21 cellular contexts compared by ENCODE assay signal in the genomic region with DNA sequence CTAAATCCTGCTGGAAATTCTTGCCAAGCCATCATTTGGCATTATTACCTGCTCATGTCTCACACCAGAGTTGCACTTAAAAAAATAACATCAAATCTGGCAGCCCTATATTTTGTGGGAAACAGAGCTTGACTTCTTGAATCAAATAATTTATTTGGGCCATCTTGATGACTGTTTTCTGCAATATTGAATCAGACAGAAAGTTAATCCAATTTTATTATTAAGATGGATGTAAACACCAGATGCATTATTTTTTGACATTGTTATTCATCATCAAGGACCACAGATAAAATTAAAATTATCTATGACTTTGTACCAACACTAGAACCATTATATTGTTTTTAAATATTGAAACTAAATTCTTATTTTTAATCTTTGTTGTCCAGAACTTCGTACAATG.
DNase-seq lines count a peak whose midpoint lies in the region; ATAC-seq, FAIRE-seq and TF ChIP-seq lines count a peak whose summit lies in the region.
"Had no signal": no experiment of that assay in that cellular context is flagged by ENCODE, and none has a peak within 500 bp of the region (broad histone marks: within the 10 kb centered on the region; RNA-seq: fewer than 3 reads in every experiment).

No MANE protein-coding gene starts in this region.

- H3K9me3 ChIP-seq in upper lobe of right lung, result no peaks in the 10 kb centered on the region
- H3K9me3 ChIP-seq: Caco-2 had no signal

- H3K9me3 Mint-ChIP-seq in effector memory CD8-positive, alpha-beta T cell, result peaks cover 4 to 16% of the 10 kb centered on the region in 2 donors
- H3K9me3 Mint-ChIP-seq: CD4-positive, alpha-beta T cell; CD8-positive, alpha-beta T cell had no signal

- ATAC-seq in SK-N-SH treated with all-trans-retinoic acid at 6 μM for 48 hours (no peak), upper lobe of right lung (no peak)
- no peak for ATAC-seq in effector memory CD8-positive, alpha-beta T cell (replicated peaks)
- ATAC-seq: CD8-positive, alpha-beta T cell; GM12878 had no signal

- H3K27me3 Mint-ChIP-seq in effector memory CD8-positive, alpha-beta T cell, result peaks cover 0 to 5% of the 10 kb centered on the region in 2 donors
- H3K27me3 Mint-ChIP-seq: CD4-positive, alpha-beta T cell had no signal

- in situ Hi-C loops in G401 (cut with HindIII; ENCODE audit: low sequenced_read_pairs), result no loop called here

- no peaks in the 10 kb centered on the region for H3K36me3 Mint-ChIP-seq in effector memory CD8-positive, alpha-beta T cell (ENCODE audit: insufficient read depth)
- H3K36me3 Mint-ChIP-seq: CD8-positive, alpha-beta T cell had no signal

- no peak overlapping the region for H3K4me3 ChIP-seq in upper lobe of right lung
- H3K4me3 ChIP-seq: BLaER1 treated with 17β-estradiol and CSF1 and Interleukin-3, amounts not matched to agents 10 nM and 100 nM; GM12878 had no signal

- FAIRE-seq in urothelium cell line (lab: Jason Lieb, UNC), result no peak
- FAIRE-seq: A204.1, D721Med, GM12878, GM12892, GM18507 had no signal

- no peaks in the 10 kb centered on the region for H3K36me3 ChIP-seq in upper lobe of right lung

- no peaks in the 10 kb centered on the region for H3K4me1 ChIP-seq in upper lobe of right lung
- H3K4me1 ChIP-seq: Caco-2 had no signal

- intact Hi-C loops in upper lobe of right lung (cut with DNase I), result no loop called here

- H3K4me1 Mint-ChIP-seq in effector memory CD8-positive, alpha-beta T cell (ENCODE audit: low read depth in 2 of 2), result no peaks in the 10 kb centered on the region

- no peak for TF ChIP-seq CTCF in upper lobe of right lung (IDR thresholded peaks at IDR 0.05)

- DNase-seq in G401 (ENCODE audit: low spot score), result peak; percentile 56
- DNase-seq in urothelium cell line (ENCODE audit: low spot score), result no peak
- no peak for DNase-seq in effector memory CD8-positive, alpha-beta T cell
- DNase-seq in upper lobe of right lung, result no peak
- DNase-seq: 8988T; ACHN; BE2C; Caco-2; Calu3; CD4-positive, alpha-beta T cell; CD8-positive, alpha-beta T cell; DMS79 treated with DMSO at 0.1 percent for 48 hours; GDM1 had no signal

- no peak overlapping the region for H3K27ac ChIP-seq in upper lobe of right lung
- H3K27ac ChIP-seq: BLaER1 treated with 17β-estradiol and CSF1 and Interleukin-3, amounts not matched to agents 10 nM and 100 nM; C4-2B had no signal

- H3K27ac Mint-ChIP-seq in effector memory CD8-positive, alpha-beta T cell, result no peak overlapping the region
- H3K27ac Mint-ChIP-seq: CD4-positive, alpha-beta T cell; CD8-positive, alpha-beta T cell had no signal

- no peaks in the 10 kb centered on the region for H3K27me3 ChIP-seq in upper lobe of right lung
- H3K27me3 ChIP-seq: BE2C; BLaER1 treated with 17β-estradiol and CSF1 and Interleukin-3, amounts not matched to agents 10 nM and 100 nM had no signal

- H3K4me3 Mint-ChIP-seq in effector memory CD8-positive, alpha-beta T cell, result no peak overlapping the region
- H3K4me3 Mint-ChIP-seq: CD4-positive, alpha-beta T cell; CD8-positive, alpha-beta T cell had no signal

TF ChIP-seq in SK-N-SH treated with all-trans-retinoic acid at 6 μM for 48 hours, 23 proteins besides CTCF, POLR2A, EP300 and RAD21:
- TF ChIP-seq, protein P1, sequence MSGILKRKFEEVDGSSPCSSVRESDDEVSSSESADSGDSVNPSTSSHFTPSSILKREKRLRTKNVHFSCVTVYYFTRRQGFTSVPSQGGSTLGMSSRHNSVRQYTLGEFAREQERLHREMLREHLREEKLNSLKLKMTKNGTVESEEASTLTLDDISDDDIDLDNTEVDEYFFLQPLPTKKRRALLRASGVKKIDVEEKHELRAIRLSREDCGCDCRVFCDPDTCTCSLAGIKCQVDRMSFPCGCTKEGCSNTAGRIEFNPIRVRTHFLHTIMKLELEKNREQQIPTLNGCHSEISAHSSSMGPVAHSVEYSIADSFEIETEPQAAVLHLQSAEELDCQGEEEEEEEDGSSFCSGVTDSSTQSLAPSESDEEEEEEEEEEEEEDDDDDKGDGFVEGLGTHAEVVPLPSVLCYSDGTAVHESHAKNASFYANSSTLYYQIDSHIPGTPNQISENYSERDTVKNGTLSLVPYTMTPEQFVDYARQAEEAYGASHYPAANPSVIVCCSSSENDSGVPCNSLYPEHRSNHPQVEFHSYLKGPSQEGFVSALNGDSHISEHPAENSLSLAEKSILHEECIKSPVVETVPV (CRISPR knock-in tag; IDR thresholded peaks at IDR 0.05), result no peak
- TF ChIP-seq TSHZ2 (CRISPR knock-in tag; IDR thresholded peaks at IDR 0.05), result peak; percentile 95
- 0 out of 2 replicates have a peak, but pooled peaks have one; percentile 22 for TF ChIP-seq ZC3H10 (CRISPR knock-in tag; IDR thresholded peaks at IDR 0.05)
- peak; percentile 93 for TF ChIP-seq ISL1 (CRISPR knock-in tag; IDR thresholded peaks at IDR 0.05)
- TF ChIP-seq, protein P2, sequence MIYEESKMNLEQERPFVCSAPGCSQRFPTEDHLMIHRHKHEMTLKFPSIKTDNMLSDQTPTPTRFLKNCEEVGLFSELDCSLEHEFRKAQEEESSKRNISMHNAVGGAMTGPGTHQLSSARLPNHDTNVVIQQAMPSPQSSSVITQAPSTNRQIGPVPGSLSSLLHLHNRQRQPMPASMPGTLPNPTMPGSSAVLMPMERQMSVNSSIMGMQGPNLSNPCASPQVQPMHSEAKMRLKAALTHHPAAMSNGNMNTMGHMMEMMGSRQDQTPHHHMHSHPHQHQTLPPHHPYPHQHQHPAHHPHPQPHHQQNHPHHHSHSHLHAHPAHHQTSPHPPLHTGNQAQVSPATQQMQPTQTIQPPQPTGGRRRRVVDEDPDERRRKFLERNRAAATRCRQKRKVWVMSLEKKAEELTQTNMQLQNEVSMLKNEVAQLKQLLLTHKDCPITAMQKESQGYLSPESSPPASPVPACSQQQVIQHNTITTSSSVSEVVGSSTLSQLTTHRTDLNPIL (CRISPR knock-in tag; IDR thresholded peaks at IDR 0.05; ENCODE audit: low read depth), result 0 out of 2 replicates have a peak, but pooled peaks have one; percentile 33
- peak; percentile 62 for TF ChIP-seq TCF4 (CRISPR knock-in tag; IDR thresholded peaks at IDR 0.05; ENCODE audit: borderline replicate concordance)
- 0 out of 2 replicates have a peak, but pooled peaks have one; percentile 57 for TF ChIP-seq GLIS3 (CRISPR knock-in tag; IDR thresholded peaks at IDR 0.05)
- TF ChIP-seq ZFP30 (CRISPR knock-in tag; IDR thresholded peaks at IDR 0.05), result no peak
